21 cellular contexts compared by ENCODE assay signal in the genomic region with DNA sequence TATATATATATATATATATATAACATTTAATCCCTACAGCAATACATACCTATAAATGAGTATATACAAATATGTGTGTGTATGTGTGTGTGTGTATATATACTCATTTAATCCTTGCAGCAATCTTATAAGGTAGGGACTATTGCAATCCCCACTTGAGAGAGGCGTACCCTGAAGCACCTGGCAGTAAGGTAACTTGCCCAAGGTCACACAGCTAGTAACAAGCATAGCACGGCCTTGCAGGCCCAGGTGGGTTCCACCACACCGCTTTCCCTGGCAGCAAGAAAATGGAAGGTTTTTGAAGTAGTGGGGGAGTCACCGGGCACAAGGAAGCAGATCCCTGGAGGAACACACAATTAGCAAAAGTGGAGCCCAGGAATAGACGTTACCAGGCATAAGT. TPM values are rescaled to one million over a fixed set of nuclear protein-coding genes. Genes with fewer than 3 reads are reported as not detected.
DNase-seq lines count a peak whose midpoint lies in the region; ATAC-seq and TF ChIP-seq lines count a peak whose summit lies in the region.
"Had no signal": no experiment of that assay in that cellular context is flagged by ENCODE, and none has a peak within 500 bp of the region (broad histone marks: within the 10 kb centered on the region; RNA-seq: fewer than 3 reads in every experiment).

No MANE protein-coding gene starts in this region.

- H3K36me3 Mint-ChIP-seq in WTC11 (no peaks in the 10 kb centered on the region), osteocyte (ENCODE audit: unreplicated experiment) (no peaks in the 10 kb centered on the region)
- H3K36me3 Mint-ChIP-seq: CD14-positive monocyte had no signal

- H3K27me3 Mint-ChIP-seq in WTC11 (ENCODE audit: low read depth) = no peaks in the 10 kb centered on the region
- H3K27me3 Mint-ChIP-seq in osteocyte (ENCODE audit: unreplicated experiment) = peaks cover 4% of the 10 kb centered on the region

- H3K4me3 Mint-ChIP-seq in WTC11 = no peak overlapping the region
- no peak overlapping the region for H3K4me3 Mint-ChIP-seq in osteocyte (ENCODE audit: unreplicated experiment)
- H3K4me3 Mint-ChIP-seq: CD14-positive monocyte; CD8-positive, alpha-beta T cell; H9 had no signal

- H3K9me3 Mint-ChIP-seq in WTC11 (no peaks in the 10 kb centered on the region), osteocyte (ENCODE audit: unreplicated experiment) (no peaks in the 10 kb centered on the region)
- H3K9me3 Mint-ChIP-seq: CD8-positive, alpha-beta T cell had no signal

- intact Hi-C loops in lower lobe of right lung (cut with DNase I) = no loop called here

- POLR2A ChIA-PET in WTC11 (lab: Charles Lee) = no interaction called here

- 0 out of 2 replicates have a peak overlapping the region, but pooled peaks have one; percentile 15 for H3K4me2 ChIP-seq in BLaER1

- H3K4me1 Mint-ChIP-seq in WTC11 (peaks cover 23% of the 10 kb centered on the region), osteocyte (ENCODE audit: unreplicated experiment) (no peaks in the 10 kb centered on the region)

- H3K27me3 ChIP-seq in BLaER1 = no peaks in the 10 kb centered on the region
- H3K27me3 ChIP-seq in lower lobe of right lung (ENCODE audit: low read depth) = no peaks in the 10 kb centered on the region
- H3K27me3 ChIP-seq: BE2C had no signal

- H3K4me1 ChIP-seq in BLaER1 = peaks cover 61% of the 10 kb centered on the region
- H3K4me1 ChIP-seq in lower lobe of right lung = peaks cover 6% of the 10 kb centered on the region
- H3K4me1 ChIP-seq: BE2C had no signal

- H3K9me3 ChIP-seq in BLaER1 (peaks cover 5% of the 10 kb centered on the region; the same call in 1 of the 2 replicates), lower lobe of right lung (no peaks in the 10 kb centered on the region)
- H3K9me3 ChIP-seq: BE2C had no signal

- H3K9ac ChIP-seq in BLaER1 = no peak overlapping the region

- no peak for TF ChIP-seq CTCF in WTC11 (IDR thresholded peaks at IDR 0.05)
- TF ChIP-seq CTCF in lower lobe of right lung (IDR thresholded peaks at IDR 0.05) = no peak
- no peak for TF ChIP-seq CTCF in osteocyte (IDR thresholded peaks at IDR 0.05)

- DNase-seq in D341Med (ENCODE audit: low spot score) (peak; percentile 10), WTC11 (ENCODE audit: low spot score) (no peak), lower lobe of right lung (peak; percentile 11), GDM1 (lab: John Stamatoyannopoulos, UW) (no peak), osteocyte (ENCODE audit: extremely low spot score, unreplicated experiment) (no peak)
- DNase-seq: BE2C; Calu3; CD8-positive, alpha-beta T cell; DMS 273 treated with DMSO at 0.1 percent for 48 hours; DMS53; DND-41; EL; GOT3; H9; IMR-90 had no signal

- ATAC-seq in WTC11 (no peak), lower lobe of right lung (no peak), GM19324 (IDR thresholded peaks at IDR 0.05; ENCODE audit: low FRiP score, unreplicated experiment) (no peak)
- ATAC-seq: CD8-positive, alpha-beta T cell; K562 had no signal

- H4K20me1 ChIP-seq in BLaER1 = no peaks in the 10 kb centered on the region

- no peak overlapping the region for H3K27ac ChIP-seq in BLaER1
- H3K27ac ChIP-seq in lower lobe of right lung = no peak overlapping the region

- CTCF ChIA-PET in WTC11 (lab: Charles Lee) = interaction anchor here (0.8 to 1.8 kb wide), 2 partner anchors 8 to 12 kb away, joined by 3 to 4 read pairs; no protein-coding TSS in a partner anchor

- H3K27ac Mint-ChIP-seq in WTC11 (0 out of 2 replicates have a peak overlapping the region, but pooled peaks have one; percentile 48), osteocyte (ENCODE audit: unreplicated experiment) (no peak overlapping the region)
- H3K27ac Mint-ChIP-seq: CD8-positive, alpha-beta T cell had no signal

- no peaks in the 10 kb centered on the region for H3K36me3 ChIP-seq in BLaER1
- H3K36me3 ChIP-seq in lower lobe of right lung = no peaks in the 10 kb centered on the region
- H3K36me3 ChIP-seq: BE2C had no signal

- H3K4me3 ChIP-seq in BLaER1 (no peak overlapping the region), lower lobe of right lung (no peak overlapping the region)
- H3K4me3 ChIP-seq: K562 had no signal

TF ChIP-seq in WTC11, 78 proteins besides CTCF, POLR2A, EP300 and RAD21:
- TF ChIP-seq GTF2I (CRISPR knock-in tag; conservative IDR thresholded peaks at IDR 0.05) (no peak), ETV6 (CRISPR knock-in tag; IDR thresholded peaks at IDR 0.05) (no peak), NFATC4 (CRISPR knock-in tag; IDR thresholded peaks at IDR 0.05) (no peak), ZNF671 (CRISPR knock-in tag; IDR thresholded peaks at IDR 0.05) (no peak)
- TF ChIP-seq, protein P1, sequence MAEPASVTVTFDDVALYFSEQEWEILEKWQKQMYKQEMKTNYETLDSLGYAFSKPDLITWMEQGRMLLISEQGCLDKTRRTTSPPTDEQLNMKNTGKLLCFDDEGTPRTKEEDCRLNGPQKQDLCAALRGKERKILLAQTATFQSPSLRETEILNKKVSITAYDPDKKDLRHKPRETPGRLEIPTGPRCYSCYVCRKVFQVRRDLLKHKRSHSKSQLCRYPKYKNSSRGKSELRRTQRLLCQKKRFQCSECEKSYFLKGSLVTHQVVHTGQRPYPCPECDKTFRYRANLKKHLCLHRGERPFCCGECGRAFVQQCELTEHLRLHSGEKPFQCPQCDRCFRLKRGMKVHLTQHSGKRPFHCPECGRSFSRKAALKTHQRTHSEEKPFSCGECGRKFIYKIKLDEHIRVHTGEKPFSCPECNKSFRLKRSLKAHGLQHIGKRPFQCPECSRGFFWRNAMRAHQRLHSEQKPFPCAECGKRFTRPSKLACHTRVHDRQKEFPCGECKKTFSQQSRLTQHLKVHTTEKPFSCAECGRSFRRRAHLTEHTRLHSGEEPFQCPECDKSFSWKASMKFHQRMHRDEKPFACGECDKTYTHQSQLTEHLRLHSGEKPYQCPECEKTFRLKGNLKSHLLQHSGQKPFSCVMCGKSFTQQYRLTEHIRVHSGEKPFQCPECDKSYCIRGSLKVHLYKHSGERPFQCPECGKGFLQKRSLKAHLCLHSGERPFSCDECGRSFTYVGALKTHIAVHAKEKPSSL (CRISPR knock-in tag; conservative IDR thresholded peaks at IDR 0.05) = no peak
- TF ChIP-seq, protein P2, sequence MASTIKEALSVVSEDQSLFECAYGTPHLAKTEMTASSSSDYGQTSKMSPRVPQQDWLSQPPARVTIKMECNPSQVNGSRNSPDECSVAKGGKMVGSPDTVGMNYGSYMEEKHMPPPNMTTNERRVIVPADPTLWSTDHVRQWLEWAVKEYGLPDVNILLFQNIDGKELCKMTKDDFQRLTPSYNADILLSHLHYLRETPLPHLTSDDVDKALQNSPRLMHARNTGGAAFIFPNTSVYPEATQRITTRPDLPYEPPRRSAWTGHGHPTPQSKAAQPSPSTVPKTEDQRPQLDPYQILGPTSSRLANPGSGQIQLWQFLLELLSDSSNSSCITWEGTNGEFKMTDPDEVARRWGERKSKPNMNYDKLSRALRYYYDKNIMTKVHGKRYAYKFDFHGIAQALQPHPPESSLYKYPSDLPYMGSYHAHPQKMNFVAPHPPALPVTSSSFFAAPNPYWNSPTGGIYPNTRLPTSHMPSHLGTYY (CRISPR knock-in tag; IDR thresholded peaks at IDR 0.05) = no peak

RNA-seq across cellular contexts. Expression of a gene that starts 3.3 kb away (rescaled TPM):
- 20.0 to 22.3 TPM (median 21.6 TPM) in 3 replicates for total RNA-seq in WTC11 (2021)
- total RNA-seq in lower lobe of right lung = 110 TPM
- total RNA-seq in osteocyte = 3.5 and 4.1 TPM in 2 replicates
- total RNA-seq: A172, Calu3, G401 had no signal

Comparison
In these comparisons a context has a peak if more than half of its experiments do, and no peak if none do; other contexts are left out.
1. DNase-seq: peak in D341Med (single experiment) and lower lobe of right lung (single experiment); none in WTC11 (single experiment), GDM1 (single experiment) and osteocyte (single experiment).